Comparison of ENCODE assay signal across 31 cellular contexts in genomic region chr9:136396219-136396515, GRCh38. TPM values are rescaled to one million over a fixed set of nuclear protein-coding genes. Genes with fewer than 3 reads are reported as not detected.
"Had no signal": no experiment of that assay in that cellular context is flagged by ENCODE, and none has a peak within 500 bp of the region (broad histone marks: within the 10 kb centered on the region; RNA-seq: fewer than 3 reads in every experiment).

No MANE protein-coding gene starts in this region.

- ATAC-seq: activated CD8-positive, alpha-beta T cell treated with anti-CD3 and anti-CD28 coated beads for 36 hours; activated T-cell treated with anti-CD3 and anti-CD28 coated beads, Interleukin-2, amount 50 U/mL, for 72 hours; body of pancreas; Right ventricle myocardium inferior; SK-N-SH treated with all-trans-retinoic acid at 6 μM for 48 hours; T-cell had no signal

- H3K4me3 ChIP-seq: adrenal gland, body of pancreas, breast epithelium, MG63, Peyer's patch had no signal

- DNase-seq: activated CD4-positive, alpha-beta T cell treated with anti-CD3 and anti-CD28 coated beads for 1 hour; activated CD4-positive, alpha-beta T cell treated with anti-CD3 and anti-CD28 coated beads for 48 hours; activated CD4-positive, CD25-positive, alpha-beta regulatory T cell; activated CD8-positive, alpha-beta T cell treated with anti-CD3 and anti-CD28 coated beads for 36 hours; activated gamma-delta T cell; activated naive CD4-positive, alpha-beta T cell treated with Interleukin-2 at 50 U/mL for 16 hours; activated T-cell treated with anti-CD3 and anti-CD28 coated beads, Interleukin-2, amount 50 U/mL, for 1 hour; activated T-cell treated with anti-CD3 and anti-CD28 coated beads, Interleukin-2, amount 50 U/mL, for 72 hours; adrenal gland; body of pancreas; Karpas-422; KBM-7; MG63; NCI-H1048; NCI-H1105 treated with DMSO at 0.1 percent for 48 hours; NCI-H1436; NCI-H1930; NCI-H345; NCI-H524 treated with DMSO at 0.1 percent for 48 hours; Peyer's patch; RPMI8226; SIG-M5; T-cell; T-helper 2 cell; T-helper 9 cell; WERI-Rb-1 had no signal

- H3K9me3 ChIP-seq: adrenal gland, body of pancreas, breast epithelium, MG63, Peyer's patch had no signal

- FAIRE-seq: astrocyte had no signal

- H3K27ac ChIP-seq: adrenal gland, body of pancreas, breast epithelium, Peyer's patch, WERI-Rb-1 had no signal

- H3K27me3 ChIP-seq: adrenal gland, body of pancreas, breast epithelium, MG63, Peyer's patch had no signal

RNA-seq across cellular contexts. Expression of gene CARD9, which starts 22.7 kb away (rescaled TPM):
- total RNA-seq: SK-MEL-5 had no signal
